Comparison of ENCODE assay signal across 1 cellular context in genomic region chr3:119783883-119784282, GRCh38.
TF ChIP-seq lines count a peak whose summit lies in the region.

No MANE protein-coding gene starts in this region.

TF ChIP-seq in K562, 482 proteins besides CTCF, POLR2A, EP300 and RAD21 (continued from another document):
- TF ChIP-seq HOMEZ (CRISPR knock-in tag; IDR thresholded peaks at IDR 0.05): no peak
- TF ChIP-seq BHLHE40 (IDR thresholded peaks at IDR 0.05; ENCODE audit: low read length): no peak
- no peak for TF ChIP-seq FOXP4 (CRISPR knock-in tag; IDR thresholded peaks at IDR 0.05; ENCODE audit: borderline replicate concordance)
- TF ChIP-seq ZNF175 (CRISPR knock-in tag; IDR thresholded peaks at IDR 0.05; ENCODE audit: low read depth): no peak
- TF ChIP-seq CREBBP (IDR thresholded peaks at IDR 0.05; ENCODE audit: low read depth, low read length): no peak
- no peak for TF ChIP-seq SRSF7 (optimal IDR thresholded peaks at IDR 0.05; ENCODE audit: low read depth, low read length)
- no peak for TF ChIP-seq MAFF (IDR thresholded peaks at IDR 0.05; ENCODE audit: low read length)
- TF ChIP-seq FOS (IDR thresholded peaks at IDR 0.05; ENCODE audit: extremely low read depth, insufficient read length): no peak
